8 cellular contexts compared by ENCODE assay signal in genomic region chrX:17788439-17788838, GRCh38. TPM values are rescaled to one million over a fixed set of nuclear protein-coding genes. Genes with fewer than 3 reads are reported as not detected.
DNase-seq lines count a peak whose midpoint lies in the region; ATAC-seq and TF ChIP-seq lines count a peak whose summit lies in the region.

No MANE protein-coding gene starts in this region.

- H3K4me1 ChIP-seq in MM.1S (ENCODE audit: low read length) (no peaks in the 10 kb centered on the region), colonic mucosa (no peaks in the 10 kb centered on the region), thyroid gland (peaks cover 0 to 6% of the 10 kb centered on the region in 2 donors)

- intact Hi-C loops in colonic mucosa (cut with DNase I) = no loop called here
- intact Hi-C loops in thyroid gland (cut with DNase I) = no loop called here

- no peak overlapping the region for H3K4me2 ChIP-seq in MM.1S (ENCODE audit: low read depth, low read length)

- TF ChIP-seq CTCF in MM.1S (IDR thresholded peaks at IDR 0.05; ENCODE audit: low read length) (peak; percentile 73), colonic mucosa (IDR thresholded peaks at IDR 0.05) (peak; percentile 81), thyroid gland (IDR thresholded peaks at IDR 0.05) (peak; percentile 62 to 77 (median 72))

- TF ChIP-seq POLR2A in thyroid gland (IDR thresholded peaks at IDR 0.05) = no peak

- DNase-seq in NCI-H2171 treated with DMSO at 0.1 percent for 48 hours (lab: John Stamatoyannopoulos, UW) (peak; percentile 6), NCI-H2171 (lab: John Stamatoyannopoulos, UW) (no peak), MM.1S (peak; percentile 12), colonic mucosa (peak; percentile 27), lung microvascular endothelial cell (ENCODE audit: low read depth in 2 of 2) (peak; percentile 24 to 58), thyroid gland (peak; percentile 48 to 59)
- peak; percentile 19 for DNase-seq in activated CD4-positive, alpha-beta T cell treated with anti-CD3 and anti-CD28 coated beads for 1 hour

- no peaks in the 10 kb centered on the region for H3F3A ChIP-seq in MM.1S (ENCODE audit: insufficient read depth, low read length)

- H3K27me3 ChIP-seq in MM.1S (replicated peaks; ENCODE audit: insufficient read depth, low read length) = no peaks in the 10 kb centered on the region
- H3K27me3 ChIP-seq in colonic mucosa = no peaks in the 10 kb centered on the region
- H3K27me3 ChIP-seq in thyroid gland = no peaks in the 10 kb centered on the region

- H3K9me3 ChIP-seq in MM.1S (replicated peaks; ENCODE audit: insufficient read depth, low read length) (no peaks in the 10 kb centered on the region), colonic mucosa (no peaks in the 10 kb centered on the region), thyroid gland (no peaks in the 10 kb centered on the region)

- H3K36me3 ChIP-seq in MM.1S (replicated peaks; ENCODE audit: insufficient read depth, low read length) = no peaks in the 10 kb centered on the region
- H3K36me3 ChIP-seq in colonic mucosa = no peaks in the 10 kb centered on the region
- no peaks in the 10 kb centered on the region for H3K36me3 ChIP-seq in thyroid gland

- H3K4me3 ChIP-seq in MM.1S (ENCODE audit: low read length) (no peak overlapping the region), colonic mucosa (no peak overlapping the region), thyroid gland (replicated peaks in 1 of 3) (no peak overlapping the region)

- no peak overlapping the region for H3K9ac ChIP-seq in MM.1S (ENCODE audit: low read length)
- no peak overlapping the region for H3K9ac ChIP-seq in colonic mucosa (ENCODE audit: low read depth in 2 of 2, low read length in 2 of 2)

- no peaks in the 10 kb centered on the region for H3K79me2 ChIP-seq in MM.1S (ENCODE audit: low read length)

- ATAC-seq in GM21447 (IDR thresholded peaks at IDR 0.05; ENCODE audit: unreplicated experiment) = no peak

- no peak overlapping the region for H2AFZ ChIP-seq in MM.1S (ENCODE audit: low read length)

- H3K9me2 ChIP-seq in MM.1S (replicated peaks; ENCODE audit: insufficient read depth, low read length) = no peaks in the 10 kb centered on the region

- H3K27ac ChIP-seq in MM.1S (ENCODE audit: low read length) (no peak overlapping the region), colonic mucosa (no peak overlapping the region), thyroid gland (no peak overlapping the region)

- 0% methylated on average over 1 of the region's 4 CpGs for WGBS in thyroid gland, 2 donors

- no peaks in the 10 kb centered on the region for H4K20me1 ChIP-seq in MM.1S (ENCODE audit: insufficient read depth, low read length)

RNA-seq across cellular contexts. Expression of gene SCML1, which starts 51.1 kb away (rescaled TPM):
- 10 to 100 TPM; 11.7 to 21.4 TPM for total RNA-seq in colonic mucosa
- 4.1 and 5.2 TPM in 2 replicates for total RNA-seq in lung microvascular endothelial cell
- total RNA-seq in thyroid gland = 10 to 100 TPM in 2 of 4 donors, 1 to 10 TPM in 2; 5.0 to 13.0 (median 8.6) TPM
